9 cellular contexts compared by ENCODE assay signal in the genomic region with DNA sequence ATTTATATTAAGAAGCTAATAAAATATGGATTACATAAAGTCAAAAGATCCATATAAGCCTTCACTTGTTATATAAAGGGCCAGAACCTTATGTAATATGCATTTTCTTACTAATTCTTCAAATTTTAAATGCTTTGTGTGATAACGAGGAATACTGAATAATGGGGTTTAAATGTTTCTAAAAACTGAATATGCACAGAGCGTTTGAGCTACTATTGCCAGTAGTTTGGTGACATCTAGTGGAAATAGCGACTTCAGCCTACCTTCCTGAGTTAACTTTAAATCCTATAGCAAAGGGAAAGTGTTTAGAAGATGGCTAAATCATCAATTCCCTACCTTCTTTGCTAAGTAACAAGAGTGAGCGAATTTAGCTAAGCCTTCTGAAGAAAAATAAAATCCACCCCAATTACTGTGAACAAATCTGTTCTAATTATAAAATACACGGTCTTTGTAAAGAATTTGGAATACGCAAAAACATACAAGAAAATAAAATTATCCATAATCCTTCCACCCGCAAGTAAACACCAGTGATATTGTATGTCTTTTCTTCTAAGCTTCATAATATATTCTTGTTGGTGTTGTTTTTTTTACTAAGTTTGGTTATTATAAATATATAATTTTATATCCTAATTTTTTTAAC.
DNase-seq lines count a peak whose midpoint lies in the region; ATAC-seq and TF ChIP-seq lines count a peak whose summit lies in the region.
"Had no signal": no experiment of that assay in that cellular context is flagged by ENCODE, and none has a peak within 500 bp of the region (broad histone marks: within the 10 kb centered on the region; RNA-seq: fewer than 3 reads in every experiment).

No MANE protein-coding gene starts in this region.

- peaks cover 30% of the 10 kb centered on the region for H3K27me3 Mint-ChIP-seq in T-helper 17 cell
- peaks cover 18% of the 10 kb centered on the region for H3K27me3 Mint-ChIP-seq in CD4-positive, alpha-beta T cell

- in situ Hi-C loops in astrocyte of the spinal cord (cut with HindIII; ENCODE audit: low sequenced_read_pairs), result no loop called here

- peak; percentile 57 for TF ChIP-seq CTCF in astrocyte of the spinal cord (IDR thresholded peaks at IDR 0.05; ENCODE audit: low read depth, low read length)
- no peak for TF ChIP-seq CTCF in CD4-positive, alpha-beta T cell (IDR thresholded peaks at IDR 0.05)

- H3K4me3 Mint-ChIP-seq in T-helper 17 cell, result no peak overlapping the region
- no peak overlapping the region for H3K4me3 Mint-ChIP-seq in CD4-positive, alpha-beta T cell
- H3K4me3 Mint-ChIP-seq: CD4-positive, CD25-positive, alpha-beta regulatory T cell had no signal

- no peak overlapping the region for H3K27ac Mint-ChIP-seq in T-helper 17 cell
- H3K27ac Mint-ChIP-seq in CD4-positive, alpha-beta T cell, result no peak overlapping the region
- H3K27ac Mint-ChIP-seq: CD4-positive, CD25-positive, alpha-beta regulatory T cell had no signal

- intact Hi-C loops in CD4-positive, alpha-beta T cell (cut with DNase I, micrococcal nuclease), result no loop called here

- DNase-seq in NCI-H524 (lab: John Stamatoyannopoulos, UW) (peak; percentile 34 to 77), NCI-H524 treated with DMSO at 0.1 percent for 48 hours (lab: John Stamatoyannopoulos, UW) (no peak), NCI-H146 (lab: John Stamatoyannopoulos, UW) (peak; percentile 68), astrocyte of the spinal cord (ENCODE audit: low read depth, low spot score) (peak; percentile 53), middle frontal gyrus (ENCODE audit: extremely low spot score, low spot score) (peak; percentile 71), T-helper 17 cell (no peak)
- no peak for DNase-seq in CD4-positive, alpha-beta T cell

- H3K4me3 ChIP-seq in astrocyte of the spinal cord (ENCODE audit: low read depth, low read length), result no peak overlapping the region

- H3K27ac ChIP-seq in CD4-positive, alpha-beta T cell (ENCODE audit: low read depth, low read length), result no peak overlapping the region

- H3K27me3 ChIP-seq in CD4-positive, alpha-beta T cell (ENCODE audit: control insufficient read depth, insufficient read depth, low read length), result no peaks in the 10 kb centered on the region

- H3K36me3 Mint-ChIP-seq in T-helper 17 cell (ENCODE audit: low read depth), result no peaks in the 10 kb centered on the region
- no peaks in the 10 kb centered on the region for H3K36me3 Mint-ChIP-seq in CD4-positive, alpha-beta T cell (ENCODE audit: low read depth)
- H3K36me3 Mint-ChIP-seq: CD4-positive, CD25-positive, alpha-beta regulatory T cell had no signal

- H3K9me3 Mint-ChIP-seq in CD4-positive, alpha-beta T cell, result no peaks in the 10 kb centered on the region
- H3K9me3 Mint-ChIP-seq: CD4-positive, CD25-positive, alpha-beta regulatory T cell had no signal

- no peaks in the 10 kb centered on the region for H3K9me3 ChIP-seq in T-helper 17 cell (ENCODE audit: control insufficient read depth, low read length, poor library complexity, severe bottlenecking)
- H3K9me3 ChIP-seq in CD4-positive, alpha-beta T cell (ENCODE audit: control insufficient read depth, low read length), result no peaks in the 10 kb centered on the region

- ATAC-seq in HG03432 (IDR thresholded peaks at IDR 0.05; ENCODE audit: unreplicated experiment) (no peak), T-helper 17 cell (no peak)
- ATAC-seq in CD4-positive, alpha-beta T cell (ENCODE audit: poor library complexity), result no peak

- CTCF ChIA-PET in CD4-positive, alpha-beta T cell (lab: Charles Lee), result no interaction called here

- H3K4me1 Mint-ChIP-seq in T-helper 17 cell, result peaks cover 2% of the 10 kb centered on the region
- no peaks in the 10 kb centered on the region for H3K4me1 Mint-ChIP-seq in CD4-positive, alpha-beta T cell (ENCODE audit: low read depth)
- H3K4me1 Mint-ChIP-seq: CD4-positive, CD25-positive, alpha-beta regulatory T cell had no signal

- POLR2A ChIA-PET in CD4-positive, alpha-beta T cell (lab: Charles Lee), result no interaction called here

Comparison
In these comparisons a context has a peak if more than half of its experiments do, and no peak if none do; other contexts are left out.
1. DNase-seq: peak in NCI-H524 (2 of 2), NCI-H146 (single experiment), astrocyte of the spinal cord (single experiment) and middle frontal gyrus (single experiment); none in NCI-H524 treated with DMSO at 0.1 percent for 48 hours (single experiment), T-helper 17 cell (0 of 3) and CD4-positive, alpha-beta T cell (0 of 10).